ENCODE assay signal across 1 cellular context in the genomic region with DNA sequence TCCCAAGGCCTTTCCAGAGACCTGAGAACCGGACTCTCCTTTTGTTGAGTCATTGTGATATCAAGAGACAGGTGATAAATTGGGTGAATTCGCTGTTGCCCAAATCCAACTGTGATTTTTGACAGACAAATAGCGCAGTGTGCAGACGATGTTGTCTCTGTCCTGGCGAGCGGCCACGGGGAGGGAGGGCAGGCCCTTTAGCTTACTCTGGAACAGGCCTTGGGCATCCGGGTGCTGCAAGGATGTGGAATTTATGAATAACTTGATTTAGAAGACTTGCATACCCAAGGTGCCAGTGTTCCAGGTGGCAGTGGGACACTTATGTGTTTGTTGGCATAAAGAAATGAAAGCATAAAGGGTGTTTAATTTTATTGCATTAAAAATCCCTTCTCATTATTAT.
TF ChIP-seq lines count a peak whose summit lies in the region.

No MANE protein-coding gene starts in this region.

TF ChIP-seq in SK-N-SH treated with all-trans-retinoic acid at 6 μM for 48 hours, 23 proteins besides CTCF, POLR2A, EP300 and RAD21 (continued from another document):
- TF ChIP-seq, protein P1, sequence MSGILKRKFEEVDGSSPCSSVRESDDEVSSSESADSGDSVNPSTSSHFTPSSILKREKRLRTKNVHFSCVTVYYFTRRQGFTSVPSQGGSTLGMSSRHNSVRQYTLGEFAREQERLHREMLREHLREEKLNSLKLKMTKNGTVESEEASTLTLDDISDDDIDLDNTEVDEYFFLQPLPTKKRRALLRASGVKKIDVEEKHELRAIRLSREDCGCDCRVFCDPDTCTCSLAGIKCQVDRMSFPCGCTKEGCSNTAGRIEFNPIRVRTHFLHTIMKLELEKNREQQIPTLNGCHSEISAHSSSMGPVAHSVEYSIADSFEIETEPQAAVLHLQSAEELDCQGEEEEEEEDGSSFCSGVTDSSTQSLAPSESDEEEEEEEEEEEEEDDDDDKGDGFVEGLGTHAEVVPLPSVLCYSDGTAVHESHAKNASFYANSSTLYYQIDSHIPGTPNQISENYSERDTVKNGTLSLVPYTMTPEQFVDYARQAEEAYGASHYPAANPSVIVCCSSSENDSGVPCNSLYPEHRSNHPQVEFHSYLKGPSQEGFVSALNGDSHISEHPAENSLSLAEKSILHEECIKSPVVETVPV (CRISPR knock-in tag; IDR thresholded peaks at IDR 0.05): no peak
- no peak for TF ChIP-seq PPARA (CRISPR knock-in tag; IDR thresholded peaks at IDR 0.05; ENCODE audit: borderline replicate concordance)
- no peak for TF ChIP-seq OSR1 (CRISPR knock-in tag; IDR thresholded peaks at IDR 0.05)
